In genomic region chr9:136108648-136109266, GRCh38 we compare ENCODE assay signal across 10 cellular contexts. TPM values are rescaled to one million over a fixed set of nuclear protein-coding genes. Genes with fewer than 3 reads are reported as not detected.
DNase-seq lines count a peak whose midpoint lies in the region; ATAC-seq lines count a peak whose summit lies in the region.
"Had no signal": no experiment of that assay in that cellular context is flagged by ENCODE, and none has a peak within 500 bp of the region (broad histone marks: within the 10 kb centered on the region; RNA-seq: fewer than 3 reads in every experiment).

No MANE protein-coding gene starts in this region.

- H3K4me3 Mint-ChIP-seq in activated T-cell treated with anti-CD3 and anti-CD28 coated beads, Interleukin-2, amount 50 U/mL, for 4 hours, result peak overlapping the region; percentile 54
- H3K4me3 Mint-ChIP-seq in activated T-helper 2 cell treated with anti-CD3 and anti-CD28 coated beads, Interferon-gamma antibody, Interleukin-2, Interleukin-4, amounts not matched to agents 10 μg/mL and 5 μg/mL and 100 μg/mL, durations not matched to agents 14 hours and 24 hours and 36 hours (ENCODE audit: low read depth), result peak overlapping the region; percentile 57

- H3K27ac Mint-ChIP-seq in activated T-helper 2 cell treated with anti-CD3 and anti-CD28 coated beads, Interferon-gamma antibody, Interleukin-2, Interleukin-4, amounts not matched to agents 10 μg/mL and 5 μg/mL and 100 μg/mL, durations not matched to agents 14 hours and 24 hours and 36 hours, result peak overlapping the region; percentile 68

- peaks cover 59% of the 10 kb centered on the region for H3K4me1 Mint-ChIP-seq in activated T-cell treated with anti-CD3 and anti-CD28 coated beads, Interleukin-2, amount 50 U/mL, for 4 hours (ENCODE audit: low read depth)
- peaks cover 42% of the 10 kb centered on the region for H3K4me1 Mint-ChIP-seq in activated T-helper 2 cell treated with anti-CD3 and anti-CD28 coated beads, Interferon-gamma antibody, Interleukin-2, Interleukin-4, amounts not matched to agents 10 μg/mL and 5 μg/mL and 100 μg/mL, durations not matched to agents 14 hours and 24 hours and 36 hours (ENCODE audit: low read depth)

- H3K27me3 ChIP-seq in layer of hippocampus (ENCODE audit: control insufficient read depth, insufficient read depth, low read length) (no peaks in the 10 kb centered on the region), thymus (ENCODE audit: control insufficient read depth, insufficient read depth) (no peaks in the 10 kb centered on the region)

- 83% methylated on average over 27 of the region's 27 CpGs for WGBS in thymus

- no peaks in the 10 kb centered on the region for H3K27me3 Mint-ChIP-seq in activated T-cell treated with anti-CD3 and anti-CD28 coated beads, Interleukin-2, amount 50 U/mL, for 4 hours (ENCODE audit: low read depth)
- H3K27me3 Mint-ChIP-seq in activated T-helper 2 cell treated with anti-CD3 and anti-CD28 coated beads, Interferon-gamma antibody, Interleukin-2, Interleukin-4, amounts not matched to agents 10 μg/mL and 5 μg/mL and 100 μg/mL, durations not matched to agents 14 hours and 24 hours and 36 hours (ENCODE audit: low read depth), result no peaks in the 10 kb centered on the region

- intact Hi-C loops in activated T-helper 2 cell treated with anti-CD3 and anti-CD28 coated beads, Interferon-gamma antibody, Interleukin-2, Interleukin-4, amounts not matched to agents 10 μg/mL and 5 μg/mL and 100 μg/mL, durations not matched to agents 14 hours and 24 hours and 36 hours (cut with micrococcal nuclease), result loop anchor here (1.0 kb wide), 1 partner anchor 10 kb away; the partner anchor contains the start of gene TMEM250

- no peak for DNase-seq in activated T-cell treated with anti-CD3 and anti-CD28 coated beads, Interleukin-2, amount 50 U/mL, for 4 hours
- DNase-seq in activated T-cell treated with anti-CD3 and anti-CD28 coated beads, Interleukin-2, amount 50 U/mL, for 1 hour, result no peak
- DNase-seq in activated T-helper 2 cell treated with anti-CD3 and anti-CD28 coated beads, Interferon-gamma antibody, Interleukin-2, Interleukin-4, amounts not matched to agents 10 μg/mL and 5 μg/mL and 100 μg/mL, durations not matched to agents 14 hours and 24 hours and 36 hours (ENCODE audit: low spot score), result no peak
- DNase-seq in COR-L47 (lab: John Stamatoyannopoulos, UW), result no peak
- DNase-seq in NCI-H2029 treated with DMSO at 0.1 percent for 48 hours (lab: John Stamatoyannopoulos, UW), result no peak

- no peaks in the 10 kb centered on the region for H3K36me3 ChIP-seq in thymus (ENCODE audit: control insufficient read depth, insufficient read depth)
- H3K36me3 ChIP-seq: neutrophil had no signal

- no peaks in the 10 kb centered on the region for H3K9me3 ChIP-seq in thymus (ENCODE audit: control insufficient read depth)
- H3K9me3 ChIP-seq: neutrophil had no signal

- H3K4me3 ChIP-seq in thymus (ENCODE audit: low read length), result peak overlapping the region; percentile 62

- no peak for ATAC-seq in activated T-cell treated with anti-CD3 and anti-CD28 coated beads, Interleukin-2, amount 50 U/mL, for 4 hours
- no peak for ATAC-seq in HG03378 (IDR thresholded peaks at IDR 0.05; ENCODE audit: unreplicated experiment)

- H3K27ac ChIP-seq in layer of hippocampus (ENCODE audit: low read depth, low read length) (peak overlapping the region; percentile 75), thymus (ENCODE audit: low read depth) (peak overlapping the region; percentile 86)
- H3K27ac ChIP-seq: C4-2B, neutrophil had no signal

- no peaks in the 10 kb centered on the region for H3K36me3 Mint-ChIP-seq in activated T-cell treated with anti-CD3 and anti-CD28 coated beads, Interleukin-2, amount 50 U/mL, for 4 hours (ENCODE audit: insufficient read depth)
- H3K36me3 Mint-ChIP-seq in activated T-helper 2 cell treated with anti-CD3 and anti-CD28 coated beads, Interferon-gamma antibody, Interleukin-2, Interleukin-4, amounts not matched to agents 10 μg/mL and 5 μg/mL and 100 μg/mL, durations not matched to agents 14 hours and 24 hours and 36 hours (ENCODE audit: low read depth), result peaks cover 8% of the 10 kb centered on the region

- no peaks in the 10 kb centered on the region for H3K9me3 Mint-ChIP-seq in activated T-cell treated with anti-CD3 and anti-CD28 coated beads, Interleukin-2, amount 50 U/mL, for 4 hours
- no peaks in the 10 kb centered on the region for H3K9me3 Mint-ChIP-seq in activated T-helper 2 cell treated with anti-CD3 and anti-CD28 coated beads, Interferon-gamma antibody, Interleukin-2, Interleukin-4, amounts not matched to agents 10 μg/mL and 5 μg/mL and 100 μg/mL, durations not matched to agents 14 hours and 24 hours and 36 hours

- H3K4me1 ChIP-seq in thymus (ENCODE audit: control insufficient read depth, insufficient read depth, low read length), result peaks cover 46% of the 10 kb centered on the region

RNA-seq across cellular contexts. Expression of gene TMEM250, which starts 9.9 kb away (rescaled TPM):
- 10 to 100 TPM; 46.3 to 47.4 (median 46.5) TPM for total RNA-seq in activated T-cell treated with anti-CD3 and anti-CD28 coated beads, Interleukin-2, amount 50 U/mL, for 4 hours
- 43.1 and 43.5 TPM in 2 replicates for total RNA-seq in activated T-helper 2 cell treated with anti-CD3 and anti-CD28 coated beads, Interferon-gamma antibody, Interleukin-2, Interleukin-4, amounts not matched to agents 10 μg/mL and 5 μg/mL and 100 μg/mL, durations not matched to agents 14 hours and 24 hours and 36 hours
- 22.4 TPM for polyA plus RNA-seq in thymus

RNA-seq across cellular contexts. Expression of gene NACC2, which starts 13.7 kb away (rescaled TPM):
- 1 to 10 TPM; 5.9 to 6.2 (median 6.0) TPM for total RNA-seq in activated T-cell treated with anti-CD3 and anti-CD28 coated beads, Interleukin-2, amount 50 U/mL, for 4 hours
- total RNA-seq in activated T-helper 2 cell treated with anti-CD3 and anti-CD28 coated beads, Interferon-gamma antibody, Interleukin-2, Interleukin-4, amounts not matched to agents 10 μg/mL and 5 μg/mL and 100 μg/mL, durations not matched to agents 14 hours and 24 hours and 36 hours, result 5.4 and 5.5 TPM in 2 replicates
- 4.4 TPM for polyA plus RNA-seq in thymus
